19 cellular contexts compared by ENCODE assay signal in the genomic region with DNA sequence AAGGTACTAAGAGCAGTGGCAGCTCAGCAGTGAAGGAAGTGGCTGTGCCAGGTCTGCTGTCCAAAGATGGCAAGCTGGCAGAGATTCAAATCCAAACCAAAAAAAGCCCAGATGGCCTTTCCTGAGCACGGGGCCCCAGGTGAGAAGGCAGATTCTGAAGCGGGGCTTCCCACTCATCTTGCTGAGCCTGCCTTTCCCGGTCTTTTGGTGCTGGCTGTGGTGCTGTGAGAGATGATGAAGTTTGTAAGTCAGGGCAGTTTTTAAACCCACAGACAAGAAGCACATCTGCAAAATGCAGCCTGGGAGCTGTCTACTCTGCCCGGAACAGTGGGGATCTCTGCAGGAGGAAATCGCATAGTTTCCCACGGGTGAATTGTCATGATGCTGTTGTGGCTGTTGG.
"Had no signal": no experiment of that assay in that cellular context is flagged by ENCODE, and none has a peak within 500 bp of the region (broad histone marks: within the 10 kb centered on the region; RNA-seq: fewer than 3 reads in every experiment).

No MANE protein-coding gene starts in this region.

- H3K27me3 ChIP-seq: cardiac muscle cell, sigmoid colon, upper lobe of left lung had no signal

- H3K9me3 Mint-ChIP-seq: activated naive CD8-positive, alpha-beta T cell treated with anti-CD3 and anti-CD28 coated beads for 36 hours; immature natural killer cell had no signal

- H3K9me3 ChIP-seq: sigmoid colon, thoracic aorta, upper lobe of left lung had no signal

- FAIRE-seq: colon had no signal

- H3K27ac ChIP-seq: cardiac muscle cell, sigmoid colon, thoracic aorta, upper lobe of left lung, WERI-Rb-1 had no signal

- H3K27ac Mint-ChIP-seq: activated naive CD8-positive, alpha-beta T cell treated with anti-CD3 and anti-CD28 coated beads for 36 hours; immature natural killer cell; naive thymus-derived CD4-positive, alpha-beta T cell; stimulated activated naive B cell treated with anti-CD40 and anti-IgM and Interleukin-4, amounts not matched to agents 10 μg/mL and 1 μg/mL and 100 μg/mL, for 72 hours had no signal

- H3K36me3 ChIP-seq: cardiac muscle cell, sigmoid colon, thoracic aorta, upper lobe of left lung, WERI-Rb-1 had no signal

- ATAC-seq: esophagus mucosa; left ventricle myocardium superior; naive thymus-derived CD4-positive, alpha-beta T cell; stimulated activated naive B cell treated with anti-CD40 and anti-IgM and Interleukin-4, amounts not matched to agents 10 μg/mL and 1 μg/mL and 100 μg/mL, for 72 hours had no signal

- H3K4me3 ChIP-seq: cardiac muscle cell, sigmoid colon, thoracic aorta, upper lobe of left lung had no signal

- H3K4me3 Mint-ChIP-seq: activated naive CD8-positive, alpha-beta T cell treated with anti-CD3 and anti-CD28 coated beads for 36 hours; immature natural killer cell; naive thymus-derived CD4-positive, alpha-beta T cell; stimulated activated naive B cell treated with anti-CD40 and anti-IgM and Interleukin-4, amounts not matched to agents 10 μg/mL and 1 μg/mL and 100 μg/mL, for 72 hours had no signal

- DNase-seq: activated CD4-positive, alpha-beta T cell treated with anti-CD3 and anti-CD28 coated beads for 1 hour; activated CD4-positive, alpha-beta T cell treated with anti-CD3 and anti-CD28 coated beads, Interleukin-2, amount 50 U/mL, for 4 hours; activated naive CD4-positive, alpha-beta T cell; activated naive CD8-positive, alpha-beta T cell treated with anti-CD3 and anti-CD28 coated beads for 36 hours; activated T-cell treated with anti-CD3 and anti-CD28 coated beads for 4 hours; amniotic stem cell; immature natural killer cell; left ventricle myocardium superior; mesendoderm; naive thymus-derived CD4-positive, alpha-beta T cell; sigmoid colon; stimulated activated naive B cell treated with anti-CD40 and anti-IgM and Interleukin-4, amounts not matched to agents 10 μg/mL and 1 μg/mL and 100 μg/mL, for 72 hours; SW 1271; upper lobe of left lung; WERI-Rb-1 had no signal

- H3K4me1 Mint-ChIP-seq: activated naive CD8-positive, alpha-beta T cell treated with anti-CD3 and anti-CD28 coated beads for 36 hours; immature natural killer cell; naive thymus-derived CD4-positive, alpha-beta T cell; stimulated activated naive B cell treated with anti-CD40 and anti-IgM and Interleukin-4, amounts not matched to agents 10 μg/mL and 1 μg/mL and 100 μg/mL, for 72 hours had no signal

- H3K4me1 ChIP-seq: sigmoid colon, upper lobe of left lung had no signal

- H3K36me3 Mint-ChIP-seq: activated naive CD8-positive, alpha-beta T cell treated with anti-CD3 and anti-CD28 coated beads for 36 hours; immature natural killer cell; naive thymus-derived CD4-positive, alpha-beta T cell; stimulated activated naive B cell treated with anti-CD40 and anti-IgM and Interleukin-4, amounts not matched to agents 10 μg/mL and 1 μg/mL and 100 μg/mL, for 72 hours had no signal
